1 cellular context compared by ENCODE assay signal in genomic region chr3:187832202-187832601, GRCh38.
TF ChIP-seq lines count a peak whose summit lies in the region.

No MANE protein-coding gene starts in this region.

TF ChIP-seq in GM23338, 12 proteins besides CTCF, POLR2A, EP300 and RAD21 (continued from another document):
- TF ChIP-seq ETS1 (IDR thresholded peaks at IDR 0.05) (no peak), JUNB (IDR thresholded peaks at IDR 0.05; ENCODE audit: unreplicated experiment) (no peak), ZNF462 (CRISPR knock-in tag; IDR thresholded peaks at IDR 0.05) (no peak), EZH2phosphoT487 (IDR thresholded peaks at IDR 0.05; ENCODE audit: unreplicated experiment) (no peak)
